ENCODE assay signal across 8 cellular contexts in the genomic region with DNA sequence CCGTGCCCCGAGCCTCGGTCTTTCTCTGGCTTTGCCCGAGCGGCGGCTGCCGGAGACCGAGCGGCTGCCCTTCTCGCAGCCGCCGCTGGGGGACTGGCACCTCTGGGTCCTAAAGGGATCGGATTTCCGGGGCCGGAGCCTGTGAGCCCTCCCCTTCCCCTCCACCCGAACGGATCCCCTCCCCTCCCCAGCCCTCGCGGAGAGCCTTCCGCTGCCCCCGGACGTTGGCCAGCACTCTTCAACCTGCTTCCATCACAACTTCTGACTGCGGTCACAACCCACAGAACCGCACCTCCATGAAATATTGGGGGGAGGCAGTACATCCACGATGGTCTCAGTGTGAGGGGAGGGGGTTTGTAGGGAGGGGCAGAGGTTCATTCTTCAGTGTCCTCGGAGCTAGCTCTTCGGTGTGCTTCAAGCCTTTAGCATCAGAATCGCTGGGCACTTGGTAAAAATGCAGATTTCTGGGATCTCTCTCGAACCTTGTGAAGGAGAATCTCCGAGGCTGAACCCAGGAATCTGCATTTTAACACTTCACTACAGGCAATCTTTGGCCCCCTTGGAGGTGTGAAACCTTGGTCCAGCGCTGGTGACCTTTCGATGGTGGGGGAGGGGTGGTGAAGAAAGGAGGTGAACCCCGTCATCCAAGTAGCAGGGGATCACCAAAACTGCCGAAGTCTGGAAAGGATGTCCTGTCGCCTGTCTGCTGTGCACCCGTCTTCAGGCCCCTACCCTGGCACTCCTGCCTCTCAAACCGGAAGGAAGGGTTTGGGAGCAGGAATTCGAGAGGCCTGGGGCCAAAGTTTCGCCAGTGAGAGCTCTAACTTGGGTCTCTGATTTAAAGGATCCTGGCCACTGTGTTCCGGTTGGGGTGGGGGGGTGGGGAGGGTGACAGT. TPM values are rescaled to one million over a fixed set of nuclear protein-coding genes. Genes with fewer than 3 reads are reported as not detected.
DNase-seq lines count a peak whose midpoint lies in the region; ATAC-seq and TF ChIP-seq lines count a peak whose summit lies in the region.

No MANE protein-coding gene starts in this region.

- peak overlapping the region; percentile 81 for H3K4me3 ChIP-seq in fibroblast of pulmonary artery (replicated peaks; ENCODE audit: low read depth, low read length)

- peaks cover 6% of the 10 kb centered on the region for H3K36me3 Mint-ChIP-seq in natural killer cell treated with Interleukin-12 subunit alpha and Interleukin-12 subunit beta and Interleukin-15 and Interleukin-18, amount 100 ng/mL, for 72 hours

- peak; percentile 55 for TF ChIP-seq CTCF in fibroblast of pulmonary artery (IDR thresholded peaks at IDR 0.05; ENCODE audit: low read length, missing control alignments)

- no peaks in the 10 kb centered on the region for H3K9me3 Mint-ChIP-seq in natural killer cell treated with Interleukin-12 subunit alpha and Interleukin-12 subunit beta and Interleukin-15 and Interleukin-18, amount 100 ng/mL, for 72 hours

- H3K27ac Mint-ChIP-seq in natural killer cell treated with Interleukin-12 subunit alpha and Interleukin-12 subunit beta and Interleukin-15 and Interleukin-18, amount 100 ng/mL, for 72 hours: peak overlapping the region; percentile 85 to 88

- peak overlapping the region; percentile 97 for H3K4me3 Mint-ChIP-seq in natural killer cell treated with Interleukin-12 subunit alpha and Interleukin-12 subunit beta and Interleukin-15 and Interleukin-18, amount 100 ng/mL, for 72 hours

- peaks cover 18 to 19% of the 10 kb centered on the region in 2 donors for H3K4me1 Mint-ChIP-seq in natural killer cell treated with Interleukin-12 subunit alpha and Interleukin-12 subunit beta and Interleukin-15 and Interleukin-18, amount 100 ng/mL, for 72 hours (ENCODE audit: low read depth in 2 of 2)

- peak; percentile 90 for DNase-seq in COR-L47 (lab: John Stamatoyannopoulos, UW)
- peak; percentile 81 for DNase-seq in KG1 (lab: John Stamatoyannopoulos, UW)
- DNase-seq in RPMI7951 (ENCODE audit: low read depth): peak; percentile 88
- DNase-seq in activated T-helper 9 cell treated with anti-CD3 and anti-CD28 coated beads, Interleukin-2, amount 50 U/mL, for 16 hours (ENCODE audit: low read depth): peak; percentile 81
- DNase-seq in fibroblast of pulmonary artery (ENCODE audit: low read depth): peak; percentile 94
- peak; percentile 94 for DNase-seq in natural killer cell treated with Interleukin-12 subunit alpha and Interleukin-12 subunit beta and Interleukin-15 and Interleukin-18, amount 100 ng/mL, for 72 hours (ENCODE audit: low spot score)
- DNase-seq in stimulated activated naive CD4-positive, alpha-beta T cell (lab: John Stamatoyannopoulos, UW): peak; percentile 64 to 78 (median 75)

- peak; percentile 41 for ATAC-seq in GM21381 (IDR thresholded peaks at IDR 0.05; ENCODE audit: unreplicated experiment)
- ATAC-seq in natural killer cell treated with Interleukin-12 subunit alpha and Interleukin-12 subunit beta and Interleukin-15 and Interleukin-18, amount 100 ng/mL, for 72 hours: peak; percentile 87 to 89

- no peaks in the 10 kb centered on the region for H3K27me3 Mint-ChIP-seq in natural killer cell treated with Interleukin-12 subunit alpha and Interleukin-12 subunit beta and Interleukin-15 and Interleukin-18, amount 100 ng/mL, for 72 hours

RNA-seq across cellular contexts. Expression of gene PPP1R9B, which starts 0.8 kb away (rescaled TPM):
- total RNA-seq in RPMI7951 (2014; rRNA removed; shearing (Covaris generic)): 9.5 and 12.8 TPM in 2 replicates
- 100 to 1,000 TPM in 1 of 2 donors, 10 to 100 TPM in 1; 96.0 to 110 TPM for total RNA-seq in natural killer cell treated with Interleukin-12 subunit alpha and Interleukin-12 subunit beta and Interleukin-15 and Interleukin-18, amount 100 ng/mL, for 72 hours

RNA-seq across cellular contexts. Expression of gene SGCA, which starts 14.5 kb away (rescaled TPM):
- total RNA-seq in RPMI7951 (2014; rRNA removed; shearing (Covaris generic)): not detected in 2 replicates
- total RNA-seq in natural killer cell treated with Interleukin-12 subunit alpha and Interleukin-12 subunit beta and Interleukin-15 and Interleukin-18, amount 100 ng/mL, for 72 hours: under 1 TPM in 1 of 2 donors, not detected in 1; 0.42 TPM

RNA-seq across cellular contexts. Expression of gene SAMD14, which starts 21.3 kb away (rescaled TPM):
- total RNA-seq in RPMI7951 (2014; rRNA removed; shearing (Covaris generic)): 0.10 and 0.24 TPM in 2 replicates
- total RNA-seq in natural killer cell treated with Interleukin-12 subunit alpha and Interleukin-12 subunit beta and Interleukin-15 and Interleukin-18, amount 100 ng/mL, for 72 hours: 1 to 10 TPM; 2.6 to 5.0 TPM

RNA-seq across cellular contexts. Expression of gene COL1A1, which starts 50.1 kb away (rescaled TPM):
- total RNA-seq in RPMI7951 (2014; rRNA removed; shearing (Covaris generic)): 239 and 259 TPM in 2 replicates
- 1 to 10 TPM in 1 of 2 donors, not detected in 1; 1.7 TPM for total RNA-seq in natural killer cell treated with Interleukin-12 subunit alpha and Interleukin-12 subunit beta and Interleukin-15 and Interleukin-18, amount 100 ng/mL, for 72 hours

RNA-seq across cellular contexts. Expression of gene PDK2, which starts 56.1 kb away (rescaled TPM):
- 13.9 and 19.2 TPM in 2 replicates for total RNA-seq in RPMI7951 (2014; rRNA removed; shearing (Covaris generic))
- 10 to 100 TPM; 11.8 to 13.7 TPM for total RNA-seq in natural killer cell treated with Interleukin-12 subunit alpha and Interleukin-12 subunit beta and Interleukin-15 and Interleukin-18, amount 100 ng/mL, for 72 hours

Comparison
In these comparisons a context has a peak if more than half of its experiments do, and no peak if none do; other contexts are left out.
1. Peak in every context shown above with its lines: DNase-seq, ATAC-seq and H3K4me3 ChIP-seq.